1 cellular context compared by ENCODE assay signal in genomic region chr12:79935021-79935623, GRCh38.
A peak's percentile ranks its signal among the peaks of the same experiment; 100 is the strongest.
TF ChIP-seq lines count a peak whose summit lies in the region.

PPP1R12A (minus strand) TSS chr12:79935097; CDS start chr12:79934931, 166 bp downstream.

TF ChIP-seq in HEK293, 187 proteins besides CTCF, POLR2A, EP300 and RAD21 (continued from another document and continues in another):
- TF ChIP-seq HOXC10 (CRISPR knock-in tag; IDR thresholded peaks at IDR 0.05), result no peak
- no peak for TF ChIP-seq SALL2 (tag by site-specific recombination; IDR thresholded peaks at IDR 0.05; ENCODE audit: borderline replicate concordance)
- no peak for TF ChIP-seq ZNF785 (tag by site-specific recombination; IDR thresholded peaks at IDR 0.05)
- TF ChIP-seq ZNF585B (tag by site-specific recombination; IDR thresholded peaks at IDR 0.05), result no peak
- TF ChIP-seq KLF8 (tag by site-specific recombination; IDR thresholded peaks at IDR 0.05), result peak; percentile 79; the same call in 1 of the 2 replicates
- TF ChIP-seq MYNN (tag by site-specific recombination; IDR thresholded peaks at IDR 0.05; ENCODE audit: borderline replicate concordance), result no peak
- no peak for TF ChIP-seq ZNF24 (tag by site-specific recombination; IDR thresholded peaks at IDR 0.05)
- no peak for TF ChIP-seq SCRT1 (tag by site-specific recombination; IDR thresholded peaks at IDR 0.05; ENCODE audit: borderline replicate concordance)
- no peak for TF ChIP-seq ZNF18 (tag by site-specific recombination; IDR thresholded peaks at IDR 0.05)
- TF ChIP-seq ZFP3 (tag by site-specific recombination; IDR thresholded peaks at IDR 0.05; ENCODE audit: low read depth), result no peak
- peak; percentile 48; the same call in 1 of the 2 replicates for TF ChIP-seq SP7 (tag by site-specific recombination; IDR thresholded peaks at IDR 0.05)
- TF ChIP-seq ZNF184 (tag by site-specific recombination; IDR thresholded peaks at IDR 0.05), result no peak
- no peak for TF ChIP-seq ZNF416 (tag by site-specific recombination; IDR thresholded peaks at IDR 0.05)
- TF ChIP-seq BCL11B (tag by site-specific recombination; IDR thresholded peaks at IDR 0.05; ENCODE audit: low read depth), result 0 out of 2 replicates have a peak, but pooled peaks have one; percentile 12
- peak; percentile 82 for TF ChIP-seq ZNF366 (tag by site-specific recombination; conservative IDR thresholded peaks at IDR 0.05)
- TF ChIP-seq SP3 (tag by site-specific recombination; IDR thresholded peaks at IDR 0.05), result peak; percentile 76
- TF ChIP-seq ZNF518A (tag by site-specific recombination; conservative IDR thresholded peaks at IDR 0.05; ENCODE audit: low read depth), result 0 out of 2 replicates have a peak, but pooled peaks have one; percentile 11
- peak; percentile 88 for TF ChIP-seq ZNF223 (tag by site-specific recombination; IDR thresholded peaks at IDR 0.05)
- peak; percentile 79 for TF ChIP-seq ZNF600 (tag by site-specific recombination; IDR thresholded peaks at IDR 0.05)
- TF ChIP-seq, protein P1, sequence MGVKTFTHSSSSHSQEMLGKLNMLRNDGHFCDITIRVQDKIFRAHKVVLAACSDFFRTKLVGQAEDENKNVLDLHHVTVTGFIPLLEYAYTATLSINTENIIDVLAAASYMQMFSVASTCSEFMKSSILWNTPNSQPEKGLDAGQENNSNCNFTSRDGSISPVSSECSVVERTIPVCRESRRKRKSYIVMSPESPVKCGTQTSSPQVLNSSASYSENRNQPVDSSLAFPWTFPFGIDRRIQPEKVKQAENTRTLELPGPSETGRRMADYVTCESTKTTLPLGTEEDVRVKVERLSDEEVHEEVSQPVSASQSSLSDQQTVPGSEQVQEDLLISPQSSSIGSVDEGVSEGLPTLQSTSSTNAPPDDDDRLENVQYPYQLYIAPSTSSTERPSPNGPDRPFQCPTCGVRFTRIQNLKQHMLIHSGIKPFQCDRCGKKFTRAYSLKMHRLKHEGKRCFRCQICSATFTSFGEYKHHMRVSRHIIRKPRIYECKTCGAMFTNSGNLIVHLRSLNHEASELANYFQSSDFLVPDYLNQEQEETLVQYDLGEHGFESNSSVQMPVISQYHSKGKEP (tag by site-specific recombination; IDR thresholded peaks at IDR 0.05), result no peak
- TF ChIP-seq, protein P2, sequence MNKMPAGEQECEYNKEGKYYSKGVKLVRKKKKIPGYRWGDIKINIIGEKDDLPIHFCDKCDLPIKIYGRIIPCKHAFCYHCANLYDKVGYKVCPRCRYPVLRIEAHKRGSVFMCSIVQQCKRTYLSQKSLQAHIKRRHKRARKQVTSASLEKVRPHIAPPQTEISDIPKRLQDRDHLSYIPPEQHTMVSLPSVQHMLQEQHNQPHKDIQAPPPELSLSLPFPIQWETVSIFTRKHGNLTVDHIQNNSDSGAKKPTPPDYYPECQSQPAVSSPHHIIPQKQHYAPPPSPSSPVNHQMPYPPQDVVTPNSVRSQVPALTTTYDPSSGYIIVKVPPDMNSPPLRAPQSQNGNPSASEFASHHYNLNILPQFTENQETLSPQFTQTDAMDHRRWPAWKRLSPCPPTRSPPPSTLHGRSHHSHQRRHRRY (tag by site-specific recombination; IDR thresholded peaks at IDR 0.05), result no peak
- no peak for TF ChIP-seq ZNF169 (tag by site-specific recombination; IDR thresholded peaks at IDR 0.05)
- no peak for TF ChIP-seq ZSCAN16 (tag by site-specific recombination; IDR thresholded peaks at IDR 0.05)
- no peak for TF ChIP-seq MEIS1 (CRISPR knock-in tag; IDR thresholded peaks at IDR 0.05; ENCODE audit: borderline replicate concordance)
- no peak for TF ChIP-seq ZNF155 (tag by site-specific recombination; IDR thresholded peaks at IDR 0.05)
- TF ChIP-seq ZNF221 (tag by site-specific recombination; IDR thresholded peaks at IDR 0.05; ENCODE audit: borderline replicate concordance), result no peak
- TF ChIP-seq YY2 (tag by site-specific recombination; IDR thresholded peaks at IDR 0.05), result no peak
- peak; percentile 70 for TF ChIP-seq PRDM10 (tag by site-specific recombination; IDR thresholded peaks at IDR 0.05)
- TF ChIP-seq ZFP37 (tag by site-specific recombination; IDR thresholded peaks at IDR 0.05), result 0 out of 2 replicates have a peak, but pooled peaks have one; percentile 12
- no peak for TF ChIP-seq RBAK (tag by site-specific recombination; IDR thresholded peaks at IDR 0.05)
- TF ChIP-seq, protein P3, sequence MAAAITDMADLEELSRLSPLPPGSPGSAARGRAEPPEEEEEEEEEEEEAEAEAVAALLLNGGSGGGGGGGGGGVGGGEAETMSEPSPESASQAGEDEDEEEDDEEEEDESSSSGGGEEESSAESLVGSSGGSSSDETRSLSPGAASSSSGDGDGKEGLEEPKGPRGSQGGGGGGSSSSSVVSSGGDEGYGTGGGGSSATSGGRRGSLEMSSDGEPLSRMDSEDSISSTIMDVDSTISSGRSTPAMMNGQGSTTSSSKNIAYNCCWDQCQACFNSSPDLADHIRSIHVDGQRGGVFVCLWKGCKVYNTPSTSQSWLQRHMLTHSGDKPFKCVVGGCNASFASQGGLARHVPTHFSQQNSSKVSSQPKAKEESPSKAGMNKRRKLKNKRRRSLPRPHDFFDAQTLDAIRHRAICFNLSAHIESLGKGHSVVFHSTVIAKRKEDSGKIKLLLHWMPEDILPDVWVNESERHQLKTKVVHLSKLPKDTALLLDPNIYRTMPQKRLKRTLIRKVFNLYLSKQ (tag by site-specific recombination; IDR thresholded peaks at IDR 0.05; ENCODE audit: borderline replicate concordance), result no peak
- TF ChIP-seq ZNF350 (tag by site-specific recombination; IDR thresholded peaks at IDR 0.05), result no peak
- TF ChIP-seq ZNF501 (tag by site-specific recombination; IDR thresholded peaks at IDR 0.05), result peak; percentile 64
- no peak for TF ChIP-seq ZNF311 (tag by site-specific recombination; IDR thresholded peaks at IDR 0.05; ENCODE audit: borderline replicate concordance)
- TF ChIP-seq, protein P4, sequence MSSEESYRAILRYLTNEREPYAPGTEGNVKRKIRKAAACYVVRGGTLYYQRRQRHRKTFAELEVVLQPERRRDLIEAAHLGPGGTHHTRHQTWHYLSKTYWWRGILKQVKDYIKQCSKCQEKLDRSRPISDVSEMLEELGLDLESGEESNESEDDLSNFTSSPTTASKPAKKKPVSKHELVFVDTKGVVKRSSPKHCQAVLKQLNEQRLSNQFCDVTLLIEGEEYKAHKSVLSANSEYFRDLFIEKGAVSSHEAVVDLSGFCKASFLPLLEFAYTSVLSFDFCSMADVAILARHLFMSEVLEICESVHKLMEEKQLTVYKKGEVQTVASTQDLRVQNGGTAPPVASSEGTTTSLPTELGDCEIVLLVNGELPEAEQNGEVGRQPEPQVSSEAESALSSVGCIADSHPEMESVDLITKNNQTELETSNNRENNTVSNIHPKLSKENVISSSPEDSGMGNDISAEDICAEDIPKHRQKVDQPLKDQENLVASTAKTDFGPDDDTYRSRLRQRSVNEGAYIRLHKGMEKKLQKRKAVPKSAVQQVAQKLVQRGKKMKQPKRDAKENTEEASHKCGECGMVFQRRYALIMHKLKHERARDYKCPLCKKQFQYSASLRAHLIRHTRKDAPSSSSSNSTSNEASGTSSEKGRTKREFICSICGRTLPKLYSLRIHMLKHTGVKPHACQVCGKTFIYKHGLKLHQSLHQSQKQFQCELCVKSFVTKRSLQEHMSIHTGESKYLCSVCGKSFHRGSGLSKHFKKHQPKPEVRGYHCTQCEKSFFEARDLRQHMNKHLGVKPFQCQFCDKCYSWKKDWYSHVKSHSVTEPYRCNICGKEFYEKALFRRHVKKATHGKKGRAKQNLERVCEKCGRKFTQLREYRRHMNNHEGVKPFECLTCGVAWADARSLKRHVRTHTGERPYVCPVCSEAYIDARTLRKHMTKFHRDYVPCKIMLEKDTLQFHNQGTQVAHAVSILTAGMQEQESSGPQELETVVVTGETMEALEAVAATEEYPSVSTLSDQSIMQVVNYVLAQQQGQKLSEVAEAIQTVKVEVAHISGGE (tag by site-specific recombination; conservative IDR thresholded peaks at IDR 0.05; ENCODE audit: low read depth), result peak; percentile 58
- no peak for TF ChIP-seq ZBTB7A (tag by site-specific recombination; IDR thresholded peaks at IDR 0.05; ENCODE audit: low read depth)
- TF ChIP-seq, protein P5, sequence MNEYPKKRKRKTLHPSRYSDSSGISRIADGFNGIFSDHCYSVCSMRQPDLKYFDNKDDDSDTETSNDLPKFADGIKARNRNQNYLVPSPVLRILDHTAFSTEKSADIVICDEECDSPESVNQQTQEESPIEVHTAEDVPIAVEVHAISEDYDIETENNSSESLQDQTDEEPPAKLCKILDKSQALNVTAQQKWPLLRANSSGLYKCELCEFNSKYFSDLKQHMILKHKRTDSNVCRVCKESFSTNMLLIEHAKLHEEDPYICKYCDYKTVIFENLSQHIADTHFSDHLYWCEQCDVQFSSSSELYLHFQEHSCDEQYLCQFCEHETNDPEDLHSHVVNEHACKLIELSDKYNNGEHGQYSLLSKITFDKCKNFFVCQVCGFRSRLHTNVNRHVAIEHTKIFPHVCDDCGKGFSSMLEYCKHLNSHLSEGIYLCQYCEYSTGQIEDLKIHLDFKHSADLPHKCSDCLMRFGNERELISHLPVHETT (tag by site-specific recombination; IDR thresholded peaks at IDR 0.05), result 0 out of 2 replicates have a peak, but pooled peaks have one; percentile 20
- no peak for TF ChIP-seq ZNF354C (tag by site-specific recombination; IDR thresholded peaks at IDR 0.05; ENCODE audit: borderline replicate concordance, low read depth)
- TF ChIP-seq ZNF654 (tag by site-specific recombination; IDR thresholded peaks at IDR 0.05; ENCODE audit: low read depth), result no peak
